In the genomic region with DNA sequence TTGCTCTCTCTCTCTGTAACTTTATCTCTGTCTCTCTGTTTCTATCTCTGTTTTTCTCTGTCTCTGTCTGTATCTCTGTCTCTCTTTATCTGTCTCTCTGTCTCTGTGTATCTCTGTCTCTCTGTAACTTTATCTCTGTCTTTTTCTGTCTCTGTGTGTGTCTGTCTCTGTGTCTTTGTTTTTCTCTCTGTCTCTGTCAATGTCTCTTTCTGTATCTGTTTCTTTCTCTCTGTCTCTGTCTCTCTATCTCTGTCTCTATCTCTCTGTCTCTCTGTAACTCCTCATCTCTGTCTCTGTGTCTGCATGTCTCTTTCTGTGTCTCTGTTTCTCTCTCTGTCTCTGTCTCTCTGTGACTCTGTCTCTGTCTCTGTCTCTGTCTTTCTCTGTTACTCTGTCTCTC, we compare ENCODE assay signal across 26 cellular contexts. TPM values are rescaled to one million over a fixed set of nuclear protein-coding genes. Genes with fewer than 3 reads are reported as not detected.
A peak's percentile ranks its signal among the peaks of the same experiment; 100 is the strongest.
DNase-seq lines count a peak whose midpoint lies in the region; ATAC-seq and TF ChIP-seq lines count a peak whose summit lies in the region.
"Had no signal": no experiment of that assay in that cellular context is flagged by ENCODE, and none has a peak within 500 bp of the region (broad histone marks: within the 10 kb centered on the region; RNA-seq: fewer than 3 reads in every experiment).

No MANE protein-coding gene starts in this region.

- 0 out of 22 replicates have a peak, but pooled peaks cover 0 to 5% (median 0%) of the 10 kb centered on the region in 11 experiments for H3K27me3 ChIP-seq in BLaER1 treated with 17β-estradiol and CSF1 and Interleukin-3, amounts not matched to agents 10 nM and 100 nM
- no peaks in the 10 kb centered on the region for H3K27me3 ChIP-seq in brain microvascular endothelial cell (replicated peaks)
- H3K27me3 ChIP-seq: MG63, suprapubic skin had no signal

- H3K4me2 ChIP-seq in BLaER1 treated with 17β-estradiol and CSF1 and Interleukin-3, amounts not matched to agents 10 nM and 100 nM = peak overlapping the region in 6 of 11 experiments; percentile 24 to 71 (median 63); a peak in 7 of 22 replicates
- H3K4me2 ChIP-seq: SK-N-SH had no signal

- H3K27ac Mint-ChIP-seq in activated B cell treated with CpG ODN at 0.5 μM for 24 hours (peak overlapping the region; percentile 98), naive B cell (peak overlapping the region; percentile 98 to 100 (median 99))
- H3K27ac Mint-ChIP-seq: CD4-positive, alpha-beta T cell; nephron; T-helper 2 cell treated with Interferon-gamma antibody and Interleukin-4, amounts not matched to agents 5 μg/mL and 100 μg/mL, for 36 hours had no signal

- H3K36me3 ChIP-seq in BLaER1 treated with 17β-estradiol and CSF1 and Interleukin-3, amounts not matched to agents 10 nM and 100 nM = no peaks in the 10 kb centered on the region
- H3K36me3 ChIP-seq in HEK293 (ENCODE audit: control insufficient read depth in 2 of 2, insufficient read depth in 1 of 2, low read length in 2 of 2) (no peaks in the 10 kb centered on the region), brain microvascular endothelial cell (replicated peaks) (no peaks in the 10 kb centered on the region)
- H3K36me3 ChIP-seq: left ventricle myocardium inferior, MG63, suprapubic skin, WERI-Rb-1 had no signal

- 0 out of 22 replicates have a peak, but pooled peaks cover 0 to 4% (median 0%) of the 10 kb centered on the region in 11 experiments for H3K9me3 ChIP-seq in BLaER1 treated with 17β-estradiol and CSF1 and Interleukin-3, amounts not matched to agents 10 nM and 100 nM (replicated peaks in 1 of 11)
- H3K9me3 ChIP-seq in HEK293 (ENCODE audit: control insufficient read depth, insufficient read depth, low read depth, low read length) = no peaks in the 10 kb centered on the region
- H3K9me3 ChIP-seq: left ventricle myocardium inferior, MG63, SK-N-SH, suprapubic skin had no signal

- no peak overlapping the region for H3K9ac ChIP-seq in BLaER1 treated with 17β-estradiol and CSF1 and Interleukin-3, amounts not matched to agents 10 nM and 100 nM
- H3K9ac ChIP-seq: SK-N-SH had no signal

- in situ Hi-C loops in brain microvascular endothelial cell (cut with HindIII; ENCODE audit: low pct_ligation_motif_present, low sequenced_read_pairs) = no loop called here

- H3K9me3 Mint-ChIP-seq in activated B cell treated with CpG ODN at 0.5 μM for 24 hours = no peaks in the 10 kb centered on the region
- H3K9me3 Mint-ChIP-seq in naive B cell = no peaks in the 10 kb centered on the region
- H3K9me3 Mint-ChIP-seq: CD4-positive, alpha-beta T cell; immature natural killer cell; T-helper 2 cell treated with Interferon-gamma antibody and Interleukin-4, amounts not matched to agents 5 μg/mL and 100 μg/mL, for 36 hours had no signal

- intact Hi-C loops in activated B cell treated with CpG ODN at 0.5 μM for 24 hours (cut with micrococcal nuclease) = no loop called here

- ATAC-seq in activated B cell treated with CpG ODN at 0.5 μM for 24 hours (ENCODE audit: low read depth) (no peak), naive B cell (ENCODE audit: low read depth in 2 of 2) (no peak), HG03159 (IDR thresholded peaks at IDR 0.05; ENCODE audit: unreplicated experiment) (no peak)
- ATAC-seq: sciatic nerve had no signal

- H3K4me3 ChIP-seq in BLaER1 treated with 17β-estradiol and CSF1 and Interleukin-3, amounts not matched to agents 10 nM and 100 nM = no peak overlapping the region
- H3K4me3 ChIP-seq in HEK293 (ENCODE audit: low read depth, low read length) (no peak overlapping the region), brain microvascular endothelial cell (ENCODE audit: low read depth, low read length) (no peak overlapping the region)
- H3K4me3 ChIP-seq: left ventricle myocardium inferior, MG63, suprapubic skin had no signal

- CTCF ChIA-PET in HEK293 (lab: Yijun Ruan, JAX) = no interaction called here
- CTCF ChIA-PET in activated B cell treated with CpG ODN at 0.5 μM for 24 hours (lab: Charles Lee) = no interaction called here

- H3K27me3 Mint-ChIP-seq in activated B cell treated with CpG ODN at 0.5 μM for 24 hours (no peaks in the 10 kb centered on the region), naive B cell (no peaks in the 10 kb centered on the region)
- H3K27me3 Mint-ChIP-seq: CD4-positive, alpha-beta T cell had no signal

- no peak overlapping the region for H3K27ac ChIP-seq in BLaER1 treated with 17β-estradiol and CSF1 and Interleukin-3, amounts not matched to agents 10 nM and 100 nM
- H3K27ac ChIP-seq in HEK293 (ENCODE audit: extremely low read depth, low read depth, low read length) (no peak overlapping the region), brain microvascular endothelial cell (no peak overlapping the region)
- H3K27ac ChIP-seq: HL-60, left ventricle myocardium inferior, suprapubic skin, WERI-Rb-1 had no signal

- DNase-seq in activated B cell treated with CpG ODN at 0.5 μM for 24 hours = no peak
- no peak for DNase-seq in naive B cell
- DNase-seq in brain microvascular endothelial cell = no peak
- no peak for DNase-seq in NCI-H2107 (lab: John Stamatoyannopoulos, UW)
- DNase-seq: activated CD4-positive, alpha-beta T cell treated with anti-CD3 and anti-CD28 coated beads, Interleukin-2, amount 50 U/mL, for 48 hours; activated naive CD4-positive, alpha-beta T cell; CD4-positive, alpha-beta T cell; GDM1; immature natural killer cell; IMR-90; left ventricle myocardium inferior; MG63; midbrain; NCI-H146; NCI-H2171; NCI-H524; SK-N-SH; WERI-Rb-1 had no signal

- H3K36me3 Mint-ChIP-seq in activated B cell treated with CpG ODN at 0.5 μM for 24 hours (ENCODE audit: low read depth) (peaks cover 2% of the 10 kb centered on the region), naive B cell (no peaks in the 10 kb centered on the region)

- H3K4me3 Mint-ChIP-seq in activated B cell treated with CpG ODN at 0.5 μM for 24 hours = peak overlapping the region; percentile 51
- peak overlapping the region; percentile 40 to 86 (median 76) for H3K4me3 Mint-ChIP-seq in naive B cell
- H3K4me3 Mint-ChIP-seq: CD4-positive, alpha-beta T cell; immature natural killer cell; nephron; T-helper 2 cell treated with Interferon-gamma antibody and Interleukin-4, amounts not matched to agents 5 μg/mL and 100 μg/mL, for 36 hours had no signal

- peaks cover 57% of the 10 kb centered on the region for H3K4me1 Mint-ChIP-seq in activated B cell treated with CpG ODN at 0.5 μM for 24 hours
- H3K4me1 Mint-ChIP-seq in naive B cell = peaks cover 54 to 63% (median 57%) of the 10 kb centered on the region in 3 donors
- H3K4me1 Mint-ChIP-seq: immature natural killer cell, nephron had no signal

- H4K20me1 ChIP-seq in BLaER1 treated with 17β-estradiol and CSF1 and Interleukin-3, amounts not matched to agents 10 nM and 100 nM = no peaks in the 10 kb centered on the region

- TF ChIP-seq CTCF in HEK293 (tag by site-specific recombination; IDR thresholded peaks at IDR 0.05) (no peak), activated B cell treated with CpG ODN at 0.5 μM for 24 hours (IDR thresholded peaks at IDR 0.05) (no peak), brain microvascular endothelial cell (IDR thresholded peaks at IDR 0.05; ENCODE audit: low read depth, low read length, missing control alignments) (no peak)

- POLR2A ChIA-PET in HEK293 (lab: Yijun Ruan, JAX) = no interaction called here
- POLR2A ChIA-PET in activated B cell treated with CpG ODN at 0.5 μM for 24 hours (lab: Charles Lee) = interaction anchor here (1.0 to 2.0 kb wide), 5 partner anchors 122 to 284 kb away, joined by 3 to 15 read pairs (median 4); no protein-coding TSS in a partner anchor

- H3K4me1 ChIP-seq in BLaER1 treated with 17β-estradiol and CSF1 and Interleukin-3, amounts not matched to agents 10 nM and 100 nM = peaks cover 0 to 49% (median 27%) of the 10 kb centered on the region in 10 experiments; a peak in 13 of 20 replicates
- no peaks in the 10 kb centered on the region for H3K4me1 ChIP-seq in HEK293 (ENCODE audit: control insufficient read depth, insufficient read depth, low read length)
- H3K4me1 ChIP-seq: left ventricle myocardium inferior, suprapubic skin had no signal

TF ChIP-seq in HEK293, 187 proteins besides CTCF, POLR2A, EP300 and RAD21:
- peak; percentile 2; the same call in 1 of the 2 replicates for TF ChIP-seq ZNF596 (tag by site-specific recombination; IDR thresholded peaks at IDR 0.05)
- TF ChIP-seq OSR2 (tag by site-specific recombination; IDR thresholded peaks at IDR 0.05) = no peak
- TF ChIP-seq ZNF48 (tag by site-specific recombination; IDR thresholded peaks at IDR 0.05) = peak; percentile 84; the same call in 1 of the 2 replicates
- no peak for TF ChIP-seq ZNF621 (tag by site-specific recombination; IDR thresholded peaks at IDR 0.05)
- TF ChIP-seq ZNF555 (tag by site-specific recombination; conservative IDR thresholded peaks at IDR 0.05) = no peak
- TF ChIP-seq ZNF146 (tag by site-specific recombination; IDR thresholded peaks at IDR 0.05) = peak; percentile 2; the same call in 1 of the 2 replicates
- peak; percentile 55; the same call in 1 of the 2 replicates for TF ChIP-seq ZNF202 (tag by site-specific recombination; IDR thresholded peaks at IDR 0.05; ENCODE audit: borderline replicate concordance)
- 0 out of 2 replicates have a peak, but pooled peaks have one; percentile 3 for TF ChIP-seq ZNF776 (tag by site-specific recombination; IDR thresholded peaks at IDR 0.05; ENCODE audit: borderline replicate concordance)
- TF ChIP-seq, protein P1, sequence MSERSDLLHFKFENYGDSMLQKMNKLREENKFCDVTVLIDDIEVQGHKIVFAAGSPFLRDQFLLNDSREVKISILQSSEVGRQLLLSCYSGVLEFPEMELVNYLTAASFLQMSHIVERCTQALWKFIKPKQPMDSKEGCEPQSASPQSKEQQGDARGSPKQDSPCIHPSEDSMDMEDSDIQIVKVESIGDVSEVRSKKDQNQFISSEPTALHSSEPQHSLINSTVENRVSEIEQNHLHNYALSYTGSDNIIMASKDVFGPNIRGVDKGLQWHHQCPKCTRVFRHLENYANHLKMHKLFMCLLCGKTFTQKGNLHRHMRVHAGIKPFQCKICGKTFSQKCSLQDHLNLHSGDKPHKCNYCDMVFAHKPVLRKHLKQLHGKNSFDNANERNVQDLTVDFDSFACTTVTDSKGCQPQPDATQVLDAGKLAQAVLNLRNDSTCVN (tag by site-specific recombination; optimal IDR thresholded peaks at IDR 0.05) = no peak

RNA-seq across cellular contexts. Expression of gene TMEM121, which starts 51.7 kb away (rescaled TPM):
- 0.95 and 1.6 TPM in 2 replicates for total RNA-seq in activated B cell treated with CpG ODN at 0.5 μM for 24 hours
- 1 to 10 TPM; 1.4 to 3.3 (median 1.9) TPM for polyA plus RNA-seq in naive B cell (ENCODE audit: low read depth in 6 of 6)
